Comparison of ENCODE assay signal across 15 cellular contexts in the genomic region with DNA sequence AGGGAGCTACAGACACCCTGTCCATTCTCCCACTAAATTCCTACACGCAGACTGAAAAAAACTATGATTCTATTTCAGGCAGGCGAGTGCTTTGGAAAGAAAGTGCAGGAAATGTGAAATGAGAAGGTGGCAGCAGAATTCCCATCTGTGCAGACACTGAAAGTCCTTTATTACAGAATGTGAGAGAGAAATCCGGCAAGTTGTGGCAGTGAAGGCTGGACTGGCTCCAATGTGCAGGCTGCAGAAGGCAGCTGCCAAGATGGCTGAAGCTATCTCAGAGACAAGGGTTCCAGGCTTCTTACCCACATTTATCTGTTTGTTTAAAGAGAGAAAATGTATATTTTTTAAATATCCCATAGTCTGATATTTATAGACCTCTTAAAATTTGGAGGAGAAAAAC.
"Had no signal": no experiment of that assay in that cellular context is flagged by ENCODE, and none has a peak within 500 bp of the region (broad histone marks: within the 10 kb centered on the region; RNA-seq: fewer than 3 reads in every experiment).

No MANE protein-coding gene starts in this region.

- H3K27ac Mint-ChIP-seq: activated CD8-positive, alpha-beta T cell treated with anti-CD3 and anti-CD28 coated beads, Interleukin-2, amount 10 ng/mL, durations not matched to agents 7 days and 5 days; activated T-helper 1 cell treated with anti-CD3 and anti-CD28 coated beads, Interleukin-12 subunit alpha, Interleukin-12 subunit beta, Interleukin-2, Interleukin-4 antibody, amounts not matched to agents 30 ng/mL and 10 ng/mL and 1 ng/mL, durations not matched to agents 14 hours and 24 hours and 36 hours; natural killer cell; stimulated activated naive CD8-positive, alpha-beta T cell treated with anti-CD3 and anti-CD28 coated beads, Interleukin-15, Interleukin-2, amounts not matched to agents 100 ng/mL and 50 ng/mL, for 24 hours had no signal

- H3K36me3 ChIP-seq: cardiac muscle cell, lower lobe of right lung, uterus had no signal

- H3K9me3 ChIP-seq: lower lobe of right lung, uterus had no signal

- H3K36me3 Mint-ChIP-seq: natural killer cell had no signal

- H3K4me3 Mint-ChIP-seq: activated CD8-positive, alpha-beta T cell treated with anti-CD3 and anti-CD28 coated beads, Interleukin-2, amount 10 ng/mL, durations not matched to agents 7 days and 5 days; activated T-helper 1 cell treated with anti-CD3 and anti-CD28 coated beads, Interleukin-12 subunit alpha, Interleukin-12 subunit beta, Interleukin-2, Interleukin-4 antibody, amounts not matched to agents 30 ng/mL and 10 ng/mL and 1 ng/mL, durations not matched to agents 14 hours and 24 hours and 36 hours; natural killer cell; stimulated activated naive CD8-positive, alpha-beta T cell treated with anti-CD3 and anti-CD28 coated beads, Interleukin-15, Interleukin-2, amounts not matched to agents 100 ng/mL and 50 ng/mL, for 24 hours had no signal

- DNase-seq: activated CD4-positive, alpha-beta T cell treated with anti-CD3 and anti-CD28 coated beads for 1 hour; activated CD8-positive, alpha-beta T cell treated with anti-CD3 and anti-CD28 coated beads, Interleukin-2, amount 10 ng/mL, durations not matched to agents 7 days and 5 days; activated naive CD4-positive, alpha-beta T cell; cortex of kidney; effector memory CD4-positive, alpha-beta T cell; kidney glomerular epithelial cell; lower lobe of right lung; natural killer cell; stimulated activated CD4-positive, alpha-beta T cell treated with anti-CD3 and anti-CD28 coated beads, Interleukin-15, amount 100 ng/mL, for 24 hours; stimulated activated CD4-positive, alpha-beta T cell treated with anti-CD3 and anti-CD28 coated beads, Interleukin-4, amount 100 ng/mL, for 24 hours; T-helper 9 cell; uterus had no signal

- H3K4me3 ChIP-seq: cardiac muscle cell, lower lobe of right lung, uterus had no signal

- H3K27ac ChIP-seq: cardiac muscle cell, lower lobe of right lung, uterus had no signal

- H3K4me1 Mint-ChIP-seq: natural killer cell had no signal

- H3K27me3 ChIP-seq: cardiac muscle cell, uterus had no signal

- H3K4me1 ChIP-seq: lower lobe of right lung, uterus had no signal

- ATAC-seq: activated CD8-positive, alpha-beta T cell treated with anti-CD3 and anti-CD28 coated beads, Interleukin-2, amount 10 ng/mL, durations not matched to agents 7 days and 5 days; lower lobe of right lung; natural killer cell had no signal

- H3K9me3 Mint-ChIP-seq: activated T-helper 1 cell treated with anti-CD3 and anti-CD28 coated beads, Interleukin-12 subunit alpha, Interleukin-12 subunit beta, Interleukin-2, Interleukin-4 antibody, amounts not matched to agents 30 ng/mL and 10 ng/mL and 1 ng/mL, durations not matched to agents 14 hours and 24 hours and 36 hours had no signal
